18 cellular contexts compared by ENCODE assay signal in genomic region chr3:154872089-154872488, GRCh38.
DNase-seq lines count a peak whose midpoint lies in the region; ATAC-seq and TF ChIP-seq lines count a peak whose summit lies in the region.
"Had no signal": no experiment of that assay in that cellular context is flagged by ENCODE, and none has a peak within 500 bp of the region (broad histone marks: within the 10 kb centered on the region; RNA-seq: fewer than 3 reads in every experiment).

No MANE protein-coding gene starts in this region.

- H3K27ac ChIP-seq in GM23338 (ENCODE audit: low read depth) (no peak overlapping the region), OCI-LY1 (ENCODE audit: low read depth, low read length, poor library complexity, severe bottlenecking) (no peak overlapping the region)
- H3K27ac ChIP-seq: BLaER1 treated with 17β-estradiol and CSF1 and Interleukin-3, amounts not matched to agents 10 nM and 100 nM; GM23248 had no signal

- no peaks in the 10 kb centered on the region for H4K20me1 ChIP-seq in GM23338 (replicated peaks; ENCODE audit: insufficient read depth)
- H4K20me1 ChIP-seq in OCI-LY1 (ENCODE audit: insufficient read depth, low read length): no peaks in the 10 kb centered on the region
- H4K20me1 ChIP-seq: BLaER1 treated with 17β-estradiol and CSF1 and Interleukin-3, amounts not matched to agents 10 nM and 100 nM had no signal

- DNase-seq in GM23338 (ENCODE audit: low spot score): no peak
- peak; percentile 90 for DNase-seq in left kidney (ENCODE audit: low read depth, low spot score)
- DNase-seq in skeletal muscle cell (ENCODE audit: low read depth): peak; percentile 36
- no peak for DNase-seq in mucosa of gallbladder (ENCODE audit: low spot score)
- DNase-seq in left ventricle myocardium superior: no peak
- no peak for DNase-seq in RPMI8226
- DNase-seq: Calu3; CD8-positive, alpha-beta T cell; GM23248; NCI-H1417 treated with DMSO at 0.1 percent for 48 hours; NCI-H2029 treated with DMSO at 0.1 percent for 48 hours; NCI-H446 treated with DMSO at 0.1 percent for 48 hours; NK-92 treated with Interleukin-12 subunit alpha and Interleukin-12 subunit beta, amount 100 ng/mL, for 24 hours; SHP77; SK-N-SH had no signal

- H3K9me2 ChIP-seq in GM23338 (ENCODE audit: insufficient read depth) (no peaks in the 10 kb centered on the region), OCI-LY1 (ENCODE audit: low read depth, low read length) (no peaks in the 10 kb centered on the region)
- H3K9me2 ChIP-seq: SK-N-SH had no signal

- H3K36me3 ChIP-seq in GM23338 (ENCODE audit: insufficient read depth) (no peaks in the 10 kb centered on the region), OCI-LY1 (ENCODE audit: insufficient read depth, low read length) (no peaks in the 10 kb centered on the region)
- H3K36me3 ChIP-seq: BLaER1 treated with 17β-estradiol and CSF1 and Interleukin-3, amounts not matched to agents 10 nM and 100 nM had no signal

- H3F3A ChIP-seq in GM23338 (replicated peaks; ENCODE audit: low read depth) (no peaks in the 10 kb centered on the region), OCI-LY1 (ENCODE audit: insufficient read depth, low read length) (no peaks in the 10 kb centered on the region)

- H3K27ac Mint-ChIP-seq in GM23338: no peak overlapping the region
- H3K27ac Mint-ChIP-seq: CD8-positive, alpha-beta T cell had no signal

- no peaks in the 10 kb centered on the region for H3K9me3 ChIP-seq in OCI-LY1 (ENCODE audit: low read length)
- H3K9me3 ChIP-seq: SK-N-SH had no signal

- TF ChIP-seq CTCF in GM23338 (conservative IDR thresholded peaks at IDR 0.05; ENCODE audit: low read depth in 2 of 2): no peak
- TF ChIP-seq CTCF in OCI-LY1 (IDR thresholded peaks at IDR 0.05; ENCODE audit: low read length): no peak

- H3K4me3 ChIP-seq in GM23338 (no peak overlapping the region), OCI-LY1 (ENCODE audit: low read depth, low read length, poor library complexity, severe bottlenecking) (no peak overlapping the region), skeletal muscle cell (ENCODE audit: low read depth, low read length) (no peak overlapping the region)
- H3K4me3 ChIP-seq: BLaER1 treated with 17β-estradiol and CSF1 and Interleukin-3, amounts not matched to agents 10 nM and 100 nM; GM23248 had no signal

- no peaks in the 10 kb centered on the region for H3K27me3 Mint-ChIP-seq in GM23338 (ENCODE audit: insufficient read depth, low read depth, poor library complexity)

- intact Hi-C loops in left ventricle myocardium superior (cut with micrococcal nuclease): no loop called here

- ATAC-seq in GM23338 (no peak), left ventricle myocardium superior (no peak)
- ATAC-seq: CD8-positive, alpha-beta T cell; HCT116 had no signal

- H3K4me1 ChIP-seq in GM23338 (ENCODE audit: insufficient read depth) (no peaks in the 10 kb centered on the region), OCI-LY1 (ENCODE audit: insufficient read depth, low read length, severe bottlenecking) (peaks cover 39% of the 10 kb centered on the region)

- no peak overlapping the region for H3K4me3 Mint-ChIP-seq in GM23338
- H3K4me3 Mint-ChIP-seq: CD8-positive, alpha-beta T cell had no signal

- no peaks in the 10 kb centered on the region for H3K27me3 ChIP-seq in GM23338 (ENCODE audit: insufficient read depth)
- H3K27me3 ChIP-seq in OCI-LY1 (ENCODE audit: insufficient read depth, low read length): no peaks in the 10 kb centered on the region
- H3K27me3 ChIP-seq: BLaER1 treated with 17β-estradiol and CSF1 and Interleukin-3, amounts not matched to agents 10 nM and 100 nM had no signal

- H3K9ac ChIP-seq in OCI-LY1 (ENCODE audit: low read length): no peak overlapping the region
- H3K9ac ChIP-seq: BLaER1 treated with 17β-estradiol and CSF1 and Interleukin-3, amounts not matched to agents 10 nM and 100 nM; GM23248; SK-N-SH had no signal

- H3K4me2 ChIP-seq in GM23338: no peak overlapping the region
- 0 out of 2 replicates have a peak overlapping the region, but pooled peaks have one; percentile 4 for H3K4me2 ChIP-seq in OCI-LY1 (ENCODE audit: low read length)
- H3K4me2 ChIP-seq: BLaER1 treated with 17β-estradiol and CSF1 and Interleukin-3, amounts not matched to agents 10 nM and 100 nM; SK-N-SH had no signal

- H3K4me1 Mint-ChIP-seq in GM23338: no peaks in the 10 kb centered on the region

- H3K79me2 ChIP-seq in GM23338 (replicated peaks; ENCODE audit: insufficient read depth) (no peaks in the 10 kb centered on the region), OCI-LY1 (ENCODE audit: insufficient read depth, low read length) (no peaks in the 10 kb centered on the region)

- H3K36me3 Mint-ChIP-seq in GM23338 (ENCODE audit: low read depth): no peaks in the 10 kb centered on the region
- H3K36me3 Mint-ChIP-seq: CD8-positive, alpha-beta T cell had no signal

- peak overlapping the region; percentile 83; the same call in 1 of the 2 replicates for H2AFZ ChIP-seq in GM23338
- peak overlapping the region; percentile 97 for H2AFZ ChIP-seq in OCI-LY1 (ENCODE audit: low read length)

- no peaks in the 10 kb centered on the region for H3K9me3 Mint-ChIP-seq in GM23338
- H3K9me3 Mint-ChIP-seq: CD8-positive, alpha-beta T cell had no signal

TF ChIP-seq in GM23338, 12 proteins besides CTCF, POLR2A, EP300 and RAD21 (continues in another document):
- TF ChIP-seq, protein P1, sequence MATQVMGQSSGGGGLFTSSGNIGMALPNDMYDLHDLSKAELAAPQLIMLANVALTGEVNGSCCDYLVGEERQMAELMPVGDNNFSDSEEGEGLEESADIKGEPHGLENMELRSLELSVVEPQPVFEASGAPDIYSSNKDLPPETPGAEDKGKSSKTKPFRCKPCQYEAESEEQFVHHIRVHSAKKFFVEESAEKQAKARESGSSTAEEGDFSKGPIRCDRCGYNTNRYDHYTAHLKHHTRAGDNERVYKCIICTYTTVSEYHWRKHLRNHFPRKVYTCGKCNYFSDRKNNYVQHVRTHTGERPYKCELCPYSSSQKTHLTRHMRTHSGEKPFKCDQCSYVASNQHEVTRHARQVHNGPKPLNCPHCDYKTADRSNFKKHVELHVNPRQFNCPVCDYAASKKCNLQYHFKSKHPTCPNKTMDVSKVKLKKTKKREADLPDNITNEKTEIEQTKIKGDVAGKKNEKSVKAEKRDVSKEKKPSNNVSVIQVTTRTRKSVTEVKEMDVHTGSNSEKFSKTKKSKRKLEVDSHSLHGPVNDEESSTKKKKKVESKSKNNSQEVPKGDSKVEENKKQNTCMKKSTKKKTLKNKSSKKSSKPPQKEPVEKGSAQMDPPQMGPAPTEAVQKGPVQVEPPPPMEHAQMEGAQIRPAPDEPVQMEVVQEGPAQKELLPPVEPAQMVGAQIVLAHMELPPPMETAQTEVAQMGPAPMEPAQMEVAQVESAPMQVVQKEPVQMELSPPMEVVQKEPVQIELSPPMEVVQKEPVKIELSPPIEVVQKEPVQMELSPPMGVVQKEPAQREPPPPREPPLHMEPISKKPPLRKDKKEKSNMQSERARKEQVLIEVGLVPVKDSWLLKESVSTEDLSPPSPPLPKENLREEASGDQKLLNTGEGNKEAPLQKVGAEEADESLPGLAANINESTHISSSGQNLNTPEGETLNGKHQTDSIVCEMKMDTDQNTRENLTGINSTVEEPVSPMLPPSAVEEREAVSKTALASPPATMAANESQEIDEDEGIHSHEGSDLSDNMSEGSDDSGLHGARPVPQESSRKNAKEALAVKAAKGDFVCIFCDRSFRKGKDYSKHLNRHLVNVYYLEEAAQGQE (IDR thresholded peaks at IDR 0.05; ENCODE audit: unreplicated experiment): no peak
- TF ChIP-seq STAT1 (IDR thresholded peaks at IDR 0.05; ENCODE audit: unreplicated experiment) (no peak), ZNF114 (CRISPR knock-in tag; IDR thresholded peaks at IDR 0.05) (no peak), EZH2phosphoT487 (IDR thresholded peaks at IDR 0.05; ENCODE audit: unreplicated experiment) (no peak)

Comparison
In these comparisons a context has a peak if more than half of its experiments do, and no peak if none do; other contexts are left out.
1. DNase-seq: peak in left kidney (single experiment) and skeletal muscle cell (single experiment); none in GM23338 (single experiment), mucosa of gallbladder (single experiment), left ventricle myocardium superior (single experiment) and RPMI8226 (single experiment).